2 cellular contexts compared by ENCODE assay signal in genomic region chrX:71128915-71129765, GRCh38.
TF ChIP-seq lines count a peak whose summit lies in the region.

No MANE protein-coding gene starts in this region.

TF ChIP-seq in HEK293, 187 proteins besides CTCF, POLR2A, EP300 and RAD21:
- peak; percentile 52 for TF ChIP-seq PRDM1 (tag by site-specific recombination; IDR thresholded peaks at IDR 0.05)
- no peak for TF ChIP-seq ZBTB48 (tag by site-specific recombination; IDR thresholded peaks at IDR 0.05)
- peak; percentile 46 for TF ChIP-seq ZNF654 (tag by site-specific recombination; IDR thresholded peaks at IDR 0.05; ENCODE audit: low read depth)
- no peak for TF ChIP-seq ZNF280D (tag by site-specific recombination; IDR thresholded peaks at IDR 0.05)
- no peak for TF ChIP-seq BCL11A (tag by site-specific recombination; IDR thresholded peaks at IDR 0.05; ENCODE audit: low read depth)

TF ChIP-seq in endothelial cell of umbilical vein, 7 proteins besides CTCF, POLR2A, EP300 and RAD21:
- TF ChIP-seq JUN (IDR thresholded peaks at IDR 0.05; ENCODE audit: borderline replicate concordance, insufficient read depth, insufficient read length, low read depth) (no peak), GATA2 (IDR thresholded peaks at IDR 0.05; ENCODE audit: insufficient read depth, insufficient read length, low read depth, low read length) (no peak), POLR2AphosphoS5 (IDR thresholded peaks at IDR 0.05; ENCODE audit: insufficient read depth, low read depth, low read length) (no peak), MAX (IDR thresholded peaks at IDR 0.05; ENCODE audit: insufficient read depth, insufficient read length) (no peak), MYC (IDR thresholded peaks at IDR 0.05; ENCODE audit: low read depth, low read length) (no peak), EZH2 (IDR thresholded peaks at IDR 0.05; ENCODE audit: borderline replicate concordance, low read depth, low read length, severe bottlenecking) (no peak), FOS (IDR thresholded peaks at IDR 0.05; ENCODE audit: borderline replicate concordance, insufficient read depth, low read length) (no peak)
